1 cellular context compared by ENCODE assay signal in genomic region chr3:194140520-194141414, GRCh38.
TF ChIP-seq lines count a peak whose summit lies in the region.

No MANE protein-coding gene starts in this region.

TF ChIP-seq in K562, 482 proteins besides CTCF, POLR2A, EP300 and RAD21 (continued from another document and continues in another):
- TF ChIP-seq ZNF518B (CRISPR knock-in tag; IDR thresholded peaks at IDR 0.05) (no peak), RBM15 (IDR thresholded peaks at IDR 0.05; ENCODE audit: insufficient read depth, low read length) (no peak), NFE2 (IDR thresholded peaks at IDR 0.05; ENCODE audit: low read depth) (no peak), HMG20A (CRISPR knock-in tag; conservative IDR thresholded peaks at IDR 0.05) (no peak), CBX2 (IDR thresholded peaks at IDR 0.05; ENCODE audit: insufficient read depth, low read length, poor library complexity, severe bottlenecking) (no peak), ZNF12 (CRISPR knock-in tag; IDR thresholded peaks at IDR 0.05) (no peak), AFF1 (IDR thresholded peaks at IDR 0.05; ENCODE audit: low read depth in 1 of 2, partially characterized antibody in 2 of 2) (peak in 1 of 2 experiments; percentile 24), CTCFL (IDR thresholded peaks at IDR 0.05; ENCODE audit: borderline replicate concordance, insufficient read depth, low read depth, low read length, poor library complexity, severe bottlenecking) (no peak), KAT2B (IDR thresholded peaks at IDR 0.05; ENCODE audit: low read depth, low read length) (no peak), SPI1 (IDR thresholded peaks at IDR 0.05; ENCODE audit: borderline replicate concordance, low read depth, low read length) (no peak), ZFPM2 (CRISPR knock-in tag; IDR thresholded peaks at IDR 0.05) (no peak), POLR3G (IDR thresholded peaks at IDR 0.05; ENCODE audit: extremely low read depth, insufficient read length, insufficient replicate concordance) (no peak), ZNF134 (CRISPR knock-in tag; conservative IDR thresholded peaks at IDR 0.05) (no peak), PML (IDR thresholded peaks at IDR 0.05; ENCODE audit: low read length) (peak; percentile 30; the same call in 1 of the 2 replicates), E2F4 (CRISPR knock-in tag; IDR thresholded peaks at IDR 0.05; ENCODE audit: low read depth) (no peak), ATF7 (IDR thresholded peaks at IDR 0.05) (peak; percentile 14; the same call in 1 of the 2 replicates), ZNF217 (CRISPR knock-in tag; IDR thresholded peaks at IDR 0.05) (no peak), EGR1 (conservative IDR thresholded peaks at IDR 0.05) (0 out of 2 replicates have a peak, but pooled peaks have one; percentile 10), ZNF121 (CRISPR knock-in tag; conservative IDR thresholded peaks at IDR 0.05) (no peak), ZNF589 (CRISPR knock-in tag; IDR thresholded peaks at IDR 0.05; ENCODE audit: low read depth) (no peak; the same call in none of the 2 replicates), XRCC5 (IDR thresholded peaks at IDR 0.05; ENCODE audit: low read depth, low read length) (no peak), IRF9 (tag; IDR thresholded peaks at IDR 0.05) (no peak), RBM22 (IDR thresholded peaks at IDR 0.05; ENCODE audit: low read depth, low read length, poor library complexity, severe bottlenecking) (peak; percentile 81), PCBP1 (IDR thresholded peaks at IDR 0.05; ENCODE audit: low read depth, low read length, poor library complexity, severe bottlenecking) (peak; percentile 73), CBFA2T3 (IDR thresholded peaks at IDR 0.05) (0 out of 2 replicates have a peak, but pooled peaks have one; percentile 23), CTBP1 (IDR thresholded peaks at IDR 0.05; ENCODE audit: borderline replicate concordance) (peak; percentile 15; the same call in 1 of the 2 replicates), SMAD3 (CRISPR knock-in tag; conservative IDR thresholded peaks at IDR 0.05) (0 out of 2 replicates have a peak, but pooled peaks have one; percentile 25), ZNF75A (CRISPR knock-in tag; IDR thresholded peaks at IDR 0.05) (no peak), FOXP4 (CRISPR knock-in tag; IDR thresholded peaks at IDR 0.05; ENCODE audit: borderline replicate concordance) (0 out of 2 replicates have a peak, but pooled peaks have one; percentile 25), USF1 (CRISPR knock-in tag; IDR thresholded peaks at IDR 0.05) (no peak), CHAMP1 (IDR thresholded peaks at IDR 0.05) (no peak), COPS2 (conservative IDR thresholded peaks at IDR 0.05) (no peak), ZNF347 (CRISPR knock-in tag; IDR thresholded peaks at IDR 0.05; ENCODE audit: low read depth) (no peak), HES1 (IDR thresholded peaks at IDR 0.05; ENCODE audit: low read depth) (peak; percentile 71), POLR3A (IDR thresholded peaks at IDR 0.05; ENCODE audit: borderline replicate concordance, extremely low read depth, insufficient read depth, insufficient read length) (no peak), TCF3 (CRISPR knock-in tag; IDR thresholded peaks at IDR 0.05) (no peak), CEBPB (tag; IDR thresholded peaks at IDR 0.05) (no peak), VEZF1 (CRISPR knock-in tag; IDR thresholded peaks at IDR 0.05) (no peak), RAD51 (IDR thresholded peaks at IDR 0.05; ENCODE audit: borderline replicate concordance, low read depth) (no peak), PREB (CRISPR knock-in tag; IDR thresholded peaks at IDR 0.05) (0 out of 2 replicates have a peak, but pooled peaks have one; percentile 63)
